In the genomic region with DNA sequence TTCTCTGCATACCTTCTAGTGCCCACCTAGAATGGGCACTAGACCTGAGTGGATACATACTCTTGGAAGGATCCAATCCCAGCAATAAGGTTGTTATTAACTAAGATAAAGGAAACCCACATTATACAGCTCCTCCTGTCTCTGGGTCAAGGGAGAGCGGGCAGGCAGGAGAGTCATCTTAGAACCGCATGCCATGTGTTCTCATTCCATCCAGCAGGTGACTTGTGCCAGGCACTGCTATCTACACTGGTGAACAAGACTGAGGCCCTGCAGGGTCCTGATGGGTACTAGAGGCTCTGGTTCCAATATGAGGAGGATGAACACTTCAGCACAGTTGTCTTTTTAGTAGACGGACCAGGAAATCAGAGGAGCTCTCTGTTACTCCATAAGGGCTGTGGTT, we compare ENCODE assay signal across 1 cellular context.
TF ChIP-seq lines count a peak whose summit lies in the region.

No MANE protein-coding gene starts in this region.

TF ChIP-seq in GM23338, 12 proteins besides CTCF, POLR2A, EP300 and RAD21 (continued from another document):
- TF ChIP-seq, protein P1, sequence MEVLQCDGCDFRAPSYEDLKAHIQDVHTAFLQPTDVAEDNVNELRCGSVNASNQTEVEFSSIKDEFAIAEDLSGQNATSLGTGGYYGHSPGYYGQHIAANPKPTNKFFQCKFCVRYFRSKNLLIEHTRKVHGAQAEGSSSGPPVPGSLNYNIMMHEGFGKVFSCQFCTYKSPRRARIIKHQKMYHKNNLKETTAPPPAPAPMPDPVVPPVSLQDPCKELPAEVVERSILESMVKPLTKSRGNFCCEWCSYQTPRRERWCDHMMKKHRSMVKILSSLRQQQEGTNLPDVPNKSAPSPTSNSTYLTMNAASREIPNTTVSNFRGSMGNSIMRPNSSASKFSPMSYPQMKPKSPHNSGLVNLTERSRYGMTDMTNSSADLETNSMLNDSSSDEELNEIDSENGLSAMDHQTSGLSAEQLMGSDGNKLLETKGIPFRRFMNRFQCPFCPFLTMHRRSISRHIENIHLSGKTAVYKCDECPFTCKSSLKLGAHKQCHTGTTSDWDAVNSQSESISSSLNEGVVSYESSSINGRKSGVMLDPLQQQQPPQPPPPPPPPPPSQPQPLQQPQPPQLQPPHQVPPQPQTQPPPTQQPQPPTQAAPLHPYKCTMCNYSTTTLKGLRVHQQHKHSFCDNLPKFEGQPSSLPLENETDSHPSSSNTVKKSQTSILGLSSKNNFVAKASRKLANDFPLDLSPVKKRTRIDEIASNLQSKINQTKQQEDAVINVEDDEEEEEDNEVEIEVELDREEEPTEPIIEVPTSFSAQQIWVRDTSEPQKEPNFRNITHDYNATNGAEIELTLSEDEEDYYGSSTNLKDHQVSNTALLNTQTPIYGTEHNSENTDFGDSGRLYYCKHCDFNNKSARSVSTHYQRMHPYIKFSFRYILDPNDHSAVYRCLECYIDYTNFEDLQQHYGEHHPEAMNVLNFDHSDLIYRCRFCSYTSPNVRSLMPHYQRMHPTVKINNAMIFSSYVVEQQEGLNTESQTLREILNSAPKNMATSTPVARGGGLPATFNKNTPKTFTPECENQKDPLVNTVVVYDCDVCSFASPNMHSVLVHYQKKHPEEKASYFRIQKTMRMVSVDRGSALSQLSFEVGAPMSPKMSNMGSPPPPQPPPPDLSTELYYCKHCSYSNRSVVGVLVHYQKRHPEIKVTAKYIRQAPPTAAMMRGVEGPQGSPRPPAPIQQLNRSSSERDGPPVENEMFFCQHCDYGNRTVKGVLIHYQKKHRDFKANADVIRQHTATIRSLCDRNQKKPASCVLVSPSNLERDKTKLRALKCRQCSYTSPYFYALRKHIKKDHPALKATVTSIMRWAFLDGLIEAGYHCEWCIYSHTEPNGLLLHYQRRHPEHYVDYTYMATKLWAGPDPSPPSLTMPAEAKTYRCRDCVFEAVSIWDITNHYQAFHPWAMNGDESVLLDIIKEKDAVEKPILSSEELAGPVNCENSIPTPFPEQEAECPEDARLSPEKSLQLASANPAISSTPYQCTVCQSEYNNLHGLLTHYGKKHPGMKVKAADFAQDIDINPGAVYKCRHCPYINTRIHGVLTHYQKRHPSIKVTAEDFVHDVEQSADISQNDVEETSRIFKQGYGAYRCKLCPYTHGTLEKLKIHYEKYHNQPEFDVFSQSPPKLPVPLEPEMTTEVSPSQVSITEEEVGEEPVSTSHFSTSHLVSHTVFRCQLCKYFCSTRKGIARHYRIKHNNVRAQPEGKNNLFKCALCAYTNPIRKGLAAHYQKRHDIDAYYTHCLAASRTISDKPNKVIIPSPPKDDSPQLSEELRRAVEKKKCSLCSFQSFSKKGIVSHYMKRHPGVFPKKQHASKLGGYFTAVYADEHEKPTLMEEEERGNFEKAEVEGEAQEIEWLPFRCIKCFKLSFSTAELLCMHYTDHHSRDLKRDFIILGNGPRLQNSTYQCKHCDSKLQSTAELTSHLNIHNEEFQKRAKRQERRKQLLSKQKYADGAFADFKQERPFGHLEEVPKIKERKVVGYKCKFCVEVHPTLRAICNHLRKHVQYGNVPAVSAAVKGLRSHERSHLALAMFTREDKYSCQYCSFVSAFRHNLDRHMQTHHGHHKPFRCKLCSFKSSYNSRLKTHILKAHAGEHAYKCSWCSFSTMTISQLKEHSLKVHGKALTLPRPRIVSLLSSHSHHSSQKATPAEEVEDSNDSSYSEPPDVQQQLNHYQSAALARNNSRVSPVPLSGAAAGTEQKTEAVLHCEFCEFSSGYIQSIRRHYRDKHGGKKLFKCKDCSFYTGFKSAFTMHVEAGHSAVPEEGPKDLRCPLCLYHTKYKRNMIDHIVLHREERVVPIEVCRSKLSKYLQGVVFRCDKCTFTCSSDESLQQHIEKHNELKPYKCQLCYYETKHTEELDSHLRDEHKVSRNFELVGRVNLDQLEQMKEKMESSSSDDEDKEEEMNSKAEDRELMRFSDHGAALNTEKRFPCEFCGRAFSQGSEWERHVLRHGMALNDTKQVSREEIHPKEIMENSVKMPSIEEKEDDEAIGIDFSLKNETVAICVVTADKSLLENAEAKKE (CRISPR knock-in tag; IDR thresholded peaks at IDR 0.05): no peak
- TF ChIP-seq NANOG (IDR thresholded peaks at IDR 0.05; ENCODE audit: borderline replicate concordance) (no peak), JUNB (IDR thresholded peaks at IDR 0.05; ENCODE audit: unreplicated experiment) (no peak), ZNF331 (CRISPR knock-in tag; IDR thresholded peaks at IDR 0.05; ENCODE audit: low read depth) (no peak), STAT1 (IDR thresholded peaks at IDR 0.05; ENCODE audit: unreplicated experiment) (no peak), POLR2AphosphoS5 (IDR thresholded peaks at IDR 0.05; ENCODE audit: low read depth) (no peak)
- TF ChIP-seq, protein P2, sequence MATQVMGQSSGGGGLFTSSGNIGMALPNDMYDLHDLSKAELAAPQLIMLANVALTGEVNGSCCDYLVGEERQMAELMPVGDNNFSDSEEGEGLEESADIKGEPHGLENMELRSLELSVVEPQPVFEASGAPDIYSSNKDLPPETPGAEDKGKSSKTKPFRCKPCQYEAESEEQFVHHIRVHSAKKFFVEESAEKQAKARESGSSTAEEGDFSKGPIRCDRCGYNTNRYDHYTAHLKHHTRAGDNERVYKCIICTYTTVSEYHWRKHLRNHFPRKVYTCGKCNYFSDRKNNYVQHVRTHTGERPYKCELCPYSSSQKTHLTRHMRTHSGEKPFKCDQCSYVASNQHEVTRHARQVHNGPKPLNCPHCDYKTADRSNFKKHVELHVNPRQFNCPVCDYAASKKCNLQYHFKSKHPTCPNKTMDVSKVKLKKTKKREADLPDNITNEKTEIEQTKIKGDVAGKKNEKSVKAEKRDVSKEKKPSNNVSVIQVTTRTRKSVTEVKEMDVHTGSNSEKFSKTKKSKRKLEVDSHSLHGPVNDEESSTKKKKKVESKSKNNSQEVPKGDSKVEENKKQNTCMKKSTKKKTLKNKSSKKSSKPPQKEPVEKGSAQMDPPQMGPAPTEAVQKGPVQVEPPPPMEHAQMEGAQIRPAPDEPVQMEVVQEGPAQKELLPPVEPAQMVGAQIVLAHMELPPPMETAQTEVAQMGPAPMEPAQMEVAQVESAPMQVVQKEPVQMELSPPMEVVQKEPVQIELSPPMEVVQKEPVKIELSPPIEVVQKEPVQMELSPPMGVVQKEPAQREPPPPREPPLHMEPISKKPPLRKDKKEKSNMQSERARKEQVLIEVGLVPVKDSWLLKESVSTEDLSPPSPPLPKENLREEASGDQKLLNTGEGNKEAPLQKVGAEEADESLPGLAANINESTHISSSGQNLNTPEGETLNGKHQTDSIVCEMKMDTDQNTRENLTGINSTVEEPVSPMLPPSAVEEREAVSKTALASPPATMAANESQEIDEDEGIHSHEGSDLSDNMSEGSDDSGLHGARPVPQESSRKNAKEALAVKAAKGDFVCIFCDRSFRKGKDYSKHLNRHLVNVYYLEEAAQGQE (IDR thresholded peaks at IDR 0.05; ENCODE audit: unreplicated experiment): no peak
